ENCODE assay signal across 20 cellular contexts in genomic region chr11:60835472-60835871, GRCh38. TPM values are rescaled to one million over a fixed set of nuclear protein-coding genes. Genes with fewer than 3 reads are reported as not detected.
DNase-seq lines count a peak whose midpoint lies in the region; ATAC-seq, FAIRE-seq and TF ChIP-seq lines count a peak whose summit lies in the region.
"Had no signal": no experiment of that assay in that cellular context is flagged by ENCODE, and none has a peak within 500 bp of the region (broad histone marks: within the 10 kb centered on the region; RNA-seq: fewer than 3 reads in every experiment).

No MANE protein-coding gene starts in this region.

- intact Hi-C loops in HepG2 (cut with micrococcal nuclease; ENCODE audit: unreplicated experiment): no loop called here

- H3K27ac ChIP-seq in liver (ENCODE audit: low read depth in 1 of 2, low read length in 2 of 2): no peak overlapping the region
- H3K27ac ChIP-seq in HepG2 (ENCODE audit: extremely low read length, insufficient read depth, low read length): no peak overlapping the region
- no peak overlapping the region for H3K27ac ChIP-seq in brain microvascular endothelial cell
- H3K27ac ChIP-seq: ascending aorta had no signal

- 76% methylated on average over 3 of the region's 3 CpGs for WGBS in liver
- WGBS in HepG2 (ENCODE audit: low lambda C conversion rate): 52% methylated on average over 1 of the region's 3 CpGs

- in situ Hi-C loops in HepG2 (cut with HindIII; ENCODE audit: extremely low pct_ligation_motif_present, low pct_unique_long_range_greater_than_20kb) (no loop called here), brain microvascular endothelial cell (cut with HindIII; ENCODE audit: low pct_ligation_motif_present, low sequenced_read_pairs) (no loop called here)

- H3K9me3 Mint-ChIP-seq in HFFc6: no peaks in the 10 kb centered on the region
- H3K9me3 Mint-ChIP-seq: activated CD4-positive, alpha-beta memory T cell treated with anti-CD3 and anti-CD28 coated beads for 36 hours; activated T-helper 17 cell treated with anti-CD3 and anti-CD28 coated beads, Interleukin-2, amount 50 U/mL, for 72 hours had no signal

- no peak overlapping the region for H3K9ac ChIP-seq in liver (ENCODE audit: low read depth in 1 of 2, low read length in 2 of 2)
- no peak overlapping the region for H3K9ac ChIP-seq in HepG2 (ENCODE audit: insufficient read depth, low read depth, low read length)

- TF ChIP-seq POLR2A in HepG2 (IDR thresholded peaks at IDR 0.05; ENCODE audit: insufficient read depth in 1 of 2, low read depth in 2 of 2, low read length in 2 of 2): no peak

- no peaks in the 10 kb centered on the region for H3K27me3 ChIP-seq in liver (ENCODE audit: control insufficient read depth in 4 of 4, insufficient read depth in 4 of 4, low read length in 3 of 4)
- H3K27me3 ChIP-seq in HepG2 (ENCODE audit: control insufficient read depth in 1 of 2, insufficient read depth in 2 of 2, low read length in 2 of 2): no peaks in the 10 kb centered on the region
- H3K27me3 ChIP-seq in brain microvascular endothelial cell (replicated peaks): no peaks in the 10 kb centered on the region
- H3K27me3 ChIP-seq: ascending aorta had no signal

- no TSS peak for BruUV-seq in HepG2 (replicated peaks; lab: Mats Ljungman, UMichigan)

- no peak overlapping the region for H3K4me3 Mint-ChIP-seq in HFFc6
- H3K4me3 Mint-ChIP-seq: activated CD4-positive, alpha-beta memory T cell treated with anti-CD3 and anti-CD28 coated beads for 36 hours; activated T-helper 17 cell treated with anti-CD3 and anti-CD28 coated beads, Interleukin-2, amount 50 U/mL, for 72 hours had no signal

- no peaks in the 10 kb centered on the region for H3K9me3 ChIP-seq in liver (ENCODE audit: control insufficient read depth in 4 of 4, low read length in 3 of 4)
- H3K9me3 ChIP-seq in HepG2 (ENCODE audit: low read length): no peaks in the 10 kb centered on the region
- H3K9me3 ChIP-seq: ascending aorta, HAP-1 had no signal

- H3K36me3 Mint-ChIP-seq in HFFc6 (ENCODE audit: low read depth): no peaks in the 10 kb centered on the region
- H3K36me3 Mint-ChIP-seq: activated CD4-positive, alpha-beta memory T cell treated with anti-CD3 and anti-CD28 coated beads for 36 hours had no signal

- H4K20me1 ChIP-seq in HepG2 (ENCODE audit: insufficient read depth, low read length): no peaks in the 10 kb centered on the region

- H2AFZ ChIP-seq in HepG2 (ENCODE audit: low read length): no peak overlapping the region

- H3K4me3 ChIP-seq in liver (ENCODE audit: low read depth in 1 of 3, low read length in 3 of 3) (no peak overlapping the region), HepG2 (replicated peaks in 1 of 3; ENCODE audit: insufficient read depth in 1 of 3, low read depth in 2 of 3, low read length in 3 of 3) (no peak overlapping the region), brain microvascular endothelial cell (ENCODE audit: low read depth, low read length) (no peak overlapping the region)
- H3K4me3 ChIP-seq: ascending aorta, HAP-1 had no signal

- no peak overlapping the region for H3K27ac Mint-ChIP-seq in HFFc6
- H3K27ac Mint-ChIP-seq: activated CD4-positive, alpha-beta memory T cell treated with anti-CD3 and anti-CD28 coated beads for 36 hours; activated T-helper 17 cell treated with anti-CD3 and anti-CD28 coated beads, Interleukin-2, amount 50 U/mL, for 72 hours had no signal

- peaks cover 12% of the 10 kb centered on the region for H3K27me3 Mint-ChIP-seq in HFFc6 (ENCODE audit: insufficient read depth)

- no peaks in the 10 kb centered on the region for H3K79me2 ChIP-seq in HepG2 (ENCODE audit: insufficient read depth, low read length)

- TF ChIP-seq CTCF in liver (IDR thresholded peaks at IDR 0.05; ENCODE audit: low read depth, low read length, missing input control) (no peak), HepG2 (CRISPR knock-in tag; IDR thresholded peaks at IDR 0.05) (no peak), HFFc6 (IDR thresholded peaks at IDR 0.05) (no peak), brain microvascular endothelial cell (IDR thresholded peaks at IDR 0.05; ENCODE audit: low read depth, low read length, missing control alignments) (no peak)

- no peak overlapping the region for H3K4me2 ChIP-seq in HepG2 (ENCODE audit: low read depth, low read length)

- TF ChIP-seq RAD21 in liver (IDR thresholded peaks at IDR 0.05): no peak
- no peak for TF ChIP-seq RAD21 in HepG2 (CRISPR knock-in tag; IDR thresholded peaks at IDR 0.05)

- no peak for FAIRE-seq in HepG2 (lab: Jason Lieb, UNC)
- FAIRE-seq: frontal cortex had no signal

- H3K36me3 ChIP-seq in liver (ENCODE audit: control insufficient read depth in 4 of 4, insufficient read depth in 3 of 4, low read depth in 1 of 4, low read length in 3 of 4): no peaks in the 10 kb centered on the region
- H3K36me3 ChIP-seq in HepG2 (replicated peaks in 1 of 2; ENCODE audit: control insufficient read depth in 1 of 2, insufficient read depth in 2 of 2, low read length in 2 of 2): no peaks in the 10 kb centered on the region
- no peaks in the 10 kb centered on the region for H3K36me3 ChIP-seq in brain microvascular endothelial cell (replicated peaks)
- H3K36me3 ChIP-seq: ascending aorta, HAP-1 had no signal

- POLR2A ChIA-PET in HepG2 (lab: Yijun Ruan, JAX): no interaction called here

- CTCF ChIA-PET in HepG2 (lab: Yijun Ruan, JAX; ENCODE audit: low intra/inter-chr PET ratio, low total read pairs): no interaction called here

- ATAC-seq in HepG2 (no peak), HG03442 (IDR thresholded peaks at IDR 0.05; ENCODE audit: unreplicated experiment) (no peak), GM18519 (IDR thresholded peaks at IDR 0.05; ENCODE audit: low FRiP score, unreplicated experiment) (no peak)
- ATAC-seq: activated T-helper 17 cell treated with anti-CD3 and anti-CD28 coated beads, Interleukin-2, amount 50 U/mL, for 72 hours had no signal

- TF ChIP-seq EP300 in HepG2 (IDR thresholded peaks at IDR 0.05; ENCODE audit: low read depth in 2 of 2, low read length in 2 of 2) (no peak), HepG2 (CRISPR knock-in tag; IDR thresholded peaks at IDR 0.05; ENCODE audit: borderline replicate concordance) (no peak)

- DNase-seq in HepG2 (ENCODE audit: low spot score) (no peak), RKO (ENCODE audit: low spot score) (peak; percentile 37), globus pallidus (ENCODE audit: low spot score) (peak; percentile 30), HFFc6 (no peak), brain microvascular endothelial cell (no peak)
- DNase-seq: activated CD4-positive, alpha-beta memory T cell treated with anti-CD3 and anti-CD28 coated beads for 36 hours; DMS79 treated with DMSO at 0.1 percent for 48 hours; Kasumi-1; midbrain; NCI-H187; NCI-H69; SHP77 treated with DMSO at 0.1 percent for 48 hours; substantia nigra had no signal

- H3K4me1 Mint-ChIP-seq in HFFc6 (ENCODE audit: low read depth): peaks cover 41% of the 10 kb centered on the region
- H3K4me1 Mint-ChIP-seq: activated T-helper 17 cell treated with anti-CD3 and anti-CD28 coated beads, Interleukin-2, amount 50 U/mL, for 72 hours had no signal

- no peaks in the 10 kb centered on the region for H3K4me1 ChIP-seq in liver (ENCODE audit: control insufficient read depth in 4 of 4, insufficient read depth in 4 of 4, low read length in 3 of 4)
- H3K4me1 ChIP-seq in HepG2 (ENCODE audit: insufficient read depth, low read length): peaks cover 12% of the 10 kb centered on the region; the same call in 1 of the 2 replicates
- H3K4me1 ChIP-seq: HAP-1 had no signal

RNA-seq across cellular contexts. Expression of gene CCDC86, which starts 6.4 kb away (rescaled TPM):
- 1 to 10 TPM; 5.0 to 5.2 TPM for total RNA-seq in liver
- polyA plus RNA-seq in liver: 1 to 10 TPM; 6.2 to 9.4 TPM
- 37.6 and 46.6 TPM in 2 replicates for total RNA-seq in HepG2 (2016; rRNA removed; fragmentation: Illumina TruSeq; extraction: Trizol)
- total RNA-seq in HepG2 (2016; cell fraction: cytosol; rRNA removed; fragmentation: Illumina TruSeq; extraction: Trizol; ENCODE audit: low read depth): 9.1 and 11.2 TPM in 2 replicates
- 39.4 and 39.7 TPM in 2 replicates for total RNA-seq in HepG2 (2016; cell fraction: insoluble cytoplasmic fraction; rRNA removed; fragmentation: Illumina TruSeq; extraction: Trizol)
- 22.6 and 23.6 TPM in 2 replicates for total RNA-seq in HepG2 (2016; cell fraction: membrane; rRNA removed; fragmentation: Illumina TruSeq; extraction: Trizol)
- total RNA-seq in HepG2 (2016; cell fraction: nucleus; rRNA removed; fragmentation: Illumina TruSeq; extraction: Trizol): 28.6 and 33.4 TPM in 2 replicates
- polyA plus RNA-seq in HepG2 (2011; rRNA removed): 33.8 and 34.4 TPM in 2 replicates
- 20.2 and 30.1 TPM in 2 replicates for polyA plus RNA-seq in HepG2 (2011; cell fraction: cytosol; rRNA removed)
- 36.2 and 51.2 TPM in 2 replicates for polyA plus RNA-seq in HepG2 (2011; cell fraction: nucleus; rRNA removed)
- polyA plus RNA-seq in HepG2 (2012): 25.4 and 41.0 TPM in 2 replicates
- polyA plus RNA-seq in HepG2 (2016; cell fraction: cytosol; fragmentation: Illumina TruSeq; extraction: Trizol; ENCODE audit: low read depth): 24.5 and 27.7 TPM in 2 replicates
- 95.3 and 116 TPM in 2 replicates for polyA plus RNA-seq in HepG2 (2016; cell fraction: insoluble cytoplasmic fraction; fragmentation: Illumina TruSeq; extraction: Trizol; ENCODE audit: low read depth)
- 36.9 and 39.7 TPM in 2 replicates for polyA plus RNA-seq in HepG2 (2016; cell fraction: membrane; fragmentation: Illumina TruSeq; extraction: Trizol; ENCODE audit: low read depth)
- 84.0 and 92.6 TPM in 2 replicates for polyA plus RNA-seq in HepG2 (2016; cell fraction: nucleus; fragmentation: Illumina TruSeq; extraction: Trizol; ENCODE audit: insufficient read depth, low read depth)
- polyA minus RNA-seq in HepG2 (2011; rRNA and poly(A)+ RNA removed; ENCODE audit: low replicate concordance): 28.0 and 49.7 TPM in 2 replicates
- 12.4 and 17.5 TPM in 2 replicates for polyA minus RNA-seq in HepG2 (2011; cell fraction: cytosol; rRNA and poly(A)+ RNA removed)
- 11.7 and 14.2 TPM in 2 replicates for polyA minus RNA-seq in HepG2 (2011; cell fraction: nucleus; rRNA and poly(A)+ RNA removed)
- 10 to 100 TPM; 45.4 to 66.3 (median 54.4) TPM for total RNA-seq in HFFc6 (2021; fragmentation: NEBNext Ultra II Directional; extraction: Animal tissue kit (Norgen Biotek cat#: 25700))

RNA-seq across cellular contexts. Expression of gene PTGDR2, which starts 20.3 kb away (rescaled TPM):
- 1 to 10 TPM in 1 of 2 donors, under 1 TPM in 1; 0.08 to 7.1 TPM for total RNA-seq in liver
- under 1 TPM; 0.09 to 0.54 TPM for polyA plus RNA-seq in liver
- 1.0 and 2.5 TPM in 2 replicates for total RNA-seq in HepG2 (2016; rRNA removed; fragmentation: Illumina TruSeq; extraction: Trizol)
- 0.40 and 0.53 TPM in 2 replicates for total RNA-seq in HepG2 (2016; cell fraction: cytosol; rRNA removed; fragmentation: Illumina TruSeq; extraction: Trizol; ENCODE audit: low read depth)
- 1.1 and 2.4 TPM in 2 replicates for total RNA-seq in HepG2 (2016; cell fraction: insoluble cytoplasmic fraction; rRNA removed; fragmentation: Illumina TruSeq; extraction: Trizol)
- 1.1 and 1.3 TPM in 2 replicates for total RNA-seq in HepG2 (2016; cell fraction: membrane; rRNA removed; fragmentation: Illumina TruSeq; extraction: Trizol)
- 1.8 and 2.0 TPM in 2 replicates for total RNA-seq in HepG2 (2016; cell fraction: nucleus; rRNA removed; fragmentation: Illumina TruSeq; extraction: Trizol)
- 1.9 and 2.1 TPM in 2 replicates for polyA plus RNA-seq in HepG2 (2011; rRNA removed)
- polyA plus RNA-seq in HepG2 (2011; cell fraction: cytosol; rRNA removed): 1.9 and 2.2 TPM in 2 replicates
- polyA plus RNA-seq in HepG2 (2011; cell fraction: nucleus; rRNA removed): 1.7 and 1.8 TPM in 2 replicates
- polyA plus RNA-seq in HepG2 (2012): 1.7 and 2.1 TPM in 2 replicates
- 0.24 and 0.38 TPM in 2 replicates for polyA plus RNA-seq in HepG2 (2016; cell fraction: cytosol; fragmentation: Illumina TruSeq; extraction: Trizol; ENCODE audit: low read depth)
- 1.1 and 1.2 TPM in 2 replicates for polyA plus RNA-seq in HepG2 (2016; cell fraction: insoluble cytoplasmic fraction; fragmentation: Illumina TruSeq; extraction: Trizol; ENCODE audit: low read depth)
- polyA plus RNA-seq in HepG2 (2016; cell fraction: membrane; fragmentation: Illumina TruSeq; extraction: Trizol; ENCODE audit: low read depth): 0.70 and 0.73 TPM in 2 replicates
- 2.8 and 3.2 TPM in 2 replicates for polyA plus RNA-seq in HepG2 (2016; cell fraction: nucleus; fragmentation: Illumina TruSeq; extraction: Trizol; ENCODE audit: insufficient read depth, low read depth)
- polyA minus RNA-seq in HepG2 (2011; rRNA and poly(A)+ RNA removed; ENCODE audit: low replicate concordance): 9.7 TPM in 1 of 2 replicates, not detected in the other
- 2.4 and 3.0 TPM in 2 replicates for polyA minus RNA-seq in HepG2 (2011; cell fraction: cytosol; rRNA and poly(A)+ RNA removed)
- 0.64 and 0.99 TPM in 2 replicates for polyA minus RNA-seq in HepG2 (2011; cell fraction: nucleus; rRNA and poly(A)+ RNA removed)
- not detected for total RNA-seq in HFFc6 (2021; fragmentation: NEBNext Ultra II Directional; extraction: Animal tissue kit (Norgen Biotek cat#: 25700))
- total RNA-seq: ascending aorta had no signal

RNA-seq across cellular contexts. Expression of gene ZP1, which starts 31.9 kb away (rescaled TPM):
- total RNA-seq in liver (not detected), HepG2 (2016; rRNA removed; fragmentation: Illumina TruSeq; extraction: Trizol) (not detected in 2 replicates)
- polyA plus RNA-seq in liver (not detected), HepG2 (2011; rRNA removed) (0.16 and 0.26 TPM in 2 replicates)
- not detected in 2 replicates for total RNA-seq in HepG2 (2016; cell fraction: cytosol; rRNA removed; fragmentation: Illumina TruSeq; extraction: Trizol; ENCODE audit: low read depth)
- total RNA-seq in HepG2 (2016; cell fraction: insoluble cytoplasmic fraction; rRNA removed; fragmentation: Illumina TruSeq; extraction: Trizol): not detected in 2 replicates
- not detected in 2 replicates for total RNA-seq in HepG2 (2016; cell fraction: membrane; rRNA removed; fragmentation: Illumina TruSeq; extraction: Trizol)
- not detected in 2 replicates for total RNA-seq in HepG2 (2016; cell fraction: nucleus; rRNA removed; fragmentation: Illumina TruSeq; extraction: Trizol)
- polyA plus RNA-seq in HepG2 (2011; cell fraction: cytosol; rRNA removed): 0.05 and 0.25 TPM in 2 replicates
- polyA plus RNA-seq in HepG2 (2011; cell fraction: nucleus; rRNA removed): 0.82 and 1.1 TPM in 2 replicates
- not detected in 2 replicates for polyA plus RNA-seq in HepG2 (2012)
- not detected in 2 replicates for polyA plus RNA-seq in HepG2 (2016; cell fraction: cytosol; fragmentation: Illumina TruSeq; extraction: Trizol; ENCODE audit: low read depth)
- polyA plus RNA-seq in HepG2 (2016; cell fraction: insoluble cytoplasmic fraction; fragmentation: Illumina TruSeq; extraction: Trizol; ENCODE audit: low read depth): not detected in 2 replicates
- not detected in 2 replicates for polyA plus RNA-seq in HepG2 (2016; cell fraction: membrane; fragmentation: Illumina TruSeq; extraction: Trizol; ENCODE audit: low read depth)
- polyA plus RNA-seq in HepG2 (2016; cell fraction: nucleus; fragmentation: Illumina TruSeq; extraction: Trizol; ENCODE audit: insufficient read depth, low read depth): not detected in 2 replicates
- not detected in 2 replicates for polyA minus RNA-seq in HepG2 (2011; rRNA and poly(A)+ RNA removed; ENCODE audit: low replicate concordance)
- not detected in 2 replicates for polyA minus RNA-seq in HepG2 (2011; cell fraction: cytosol; rRNA and poly(A)+ RNA removed)
- polyA minus RNA-seq in HepG2 (2011; cell fraction: nucleus; rRNA and poly(A)+ RNA removed): not detected in 2 replicates
- total RNA-seq in HFFc6 (2021; fragmentation: NEBNext Ultra II Directional; extraction: Animal tissue kit (Norgen Biotek cat#: 25700)): under 1 TPM in 3 of 6 experiments, not detected in 3; 0.13 to 0.30 (median 0.29) TPM
- total RNA-seq: activated CD4-positive, alpha-beta memory T cell treated with anti-CD3 and anti-CD28 coated beads for 36 hours; ascending aorta; frontal cortex had no signal

RNA-seq across cellular contexts. Expression of gene MS4A10, which starts 50.3 kb away (rescaled TPM):
- not detected for total RNA-seq in liver
- polyA plus RNA-seq in liver: not detected
- total RNA-seq in HepG2 (2016; rRNA removed; fragmentation: Illumina TruSeq; extraction: Trizol): not detected in 2 replicates
- total RNA-seq in HepG2 (2016; cell fraction: cytosol; rRNA removed; fragmentation: Illumina TruSeq; extraction: Trizol; ENCODE audit: low read depth): not detected in 2 replicates
- not detected in 2 replicates for total RNA-seq in HepG2 (2016; cell fraction: insoluble cytoplasmic fraction; rRNA removed; fragmentation: Illumina TruSeq; extraction: Trizol)
- total RNA-seq in HepG2 (2016; cell fraction: membrane; rRNA removed; fragmentation: Illumina TruSeq; extraction: Trizol): not detected in 2 replicates
- not detected in 2 replicates for total RNA-seq in HepG2 (2016; cell fraction: nucleus; rRNA removed; fragmentation: Illumina TruSeq; extraction: Trizol)
- polyA plus RNA-seq in HepG2 (2011; rRNA removed): not detected in 2 replicates
- polyA plus RNA-seq in HepG2 (2011; cell fraction: cytosol; rRNA removed): not detected in 2 replicates
- polyA plus RNA-seq in HepG2 (2011; cell fraction: nucleus; rRNA removed): not detected in 2 replicates
- not detected in 2 replicates for polyA plus RNA-seq in HepG2 (2012)
- polyA plus RNA-seq in HepG2 (2016; cell fraction: cytosol; fragmentation: Illumina TruSeq; extraction: Trizol; ENCODE audit: low read depth): not detected in 2 replicates
- polyA plus RNA-seq in HepG2 (2016; cell fraction: insoluble cytoplasmic fraction; fragmentation: Illumina TruSeq; extraction: Trizol; ENCODE audit: low read depth): not detected in 2 replicates
- not detected in 2 replicates for polyA plus RNA-seq in HepG2 (2016; cell fraction: membrane; fragmentation: Illumina TruSeq; extraction: Trizol; ENCODE audit: low read depth)
- not detected in 2 replicates for polyA plus RNA-seq in HepG2 (2016; cell fraction: nucleus; fragmentation: Illumina TruSeq; extraction: Trizol; ENCODE audit: insufficient read depth, low read depth)
- polyA minus RNA-seq in HepG2 (2011; rRNA and poly(A)+ RNA removed; ENCODE audit: low replicate concordance): not detected in 2 replicates
- not detected in 2 replicates for polyA minus RNA-seq in HepG2 (2011; cell fraction: cytosol; rRNA and poly(A)+ RNA removed)
- polyA minus RNA-seq in HepG2 (2011; cell fraction: nucleus; rRNA and poly(A)+ RNA removed): not detected in 2 replicates
- total RNA-seq in HFFc6 (2021; fragmentation: NEBNext Ultra II Directional; extraction: Animal tissue kit (Norgen Biotek cat#: 25700)): not detected
- total RNA-seq: activated CD4-positive, alpha-beta memory T cell treated with anti-CD3 and anti-CD28 coated beads for 36 hours; activated T-helper 17 cell treated with anti-CD3 and anti-CD28 coated beads, Interleukin-2, amount 50 U/mL, for 72 hours; ascending aorta; frontal cortex had no signal

Comparison
In these comparisons a context has a peak if more than half of its experiments do, and no peak if none do; other contexts are left out.
1. DNase-seq: peak in RKO (single experiment) and globus pallidus (single experiment); none in HepG2 (single experiment), HFFc6 (single experiment) and brain microvascular endothelial cell (single experiment).